ENCODE assay signal across 1 cellular context in the genomic region with DNA sequence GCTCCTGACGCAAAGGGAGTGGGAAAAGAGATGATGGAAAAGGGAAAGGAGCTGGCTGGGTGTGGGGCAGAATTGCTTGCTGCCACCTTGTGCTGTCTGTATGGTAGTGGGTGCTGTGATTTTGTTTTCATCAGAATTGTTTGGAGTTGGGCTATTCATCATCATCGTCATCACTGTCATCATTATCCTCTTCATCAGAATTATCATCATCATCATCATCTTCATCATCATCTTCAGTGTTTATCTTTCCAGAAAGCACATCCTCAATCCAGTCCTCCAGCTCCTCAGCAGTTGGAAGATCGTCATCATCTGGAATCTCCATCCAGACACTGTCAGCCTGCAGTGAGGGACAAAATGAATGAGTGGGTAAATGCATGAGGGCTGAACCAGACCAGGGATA.
TF ChIP-seq lines count a peak whose summit lies in the region.

No MANE protein-coding gene starts in this region.

TF ChIP-seq in HepG2, 621 proteins besides CTCF, POLR2A, EP300 and RAD21:
- TF ChIP-seq ZNF710 (CRISPR knock-in tag; IDR thresholded peaks at IDR 0.05; ENCODE audit: borderline replicate concordance) (no peak), CREB1 (IDR thresholded peaks at IDR 0.05) (peak; percentile 89), CREB1 (CRISPR knock-in tag; IDR thresholded peaks at IDR 0.05) (no peak)
- TF ChIP-seq, protein P1, sequence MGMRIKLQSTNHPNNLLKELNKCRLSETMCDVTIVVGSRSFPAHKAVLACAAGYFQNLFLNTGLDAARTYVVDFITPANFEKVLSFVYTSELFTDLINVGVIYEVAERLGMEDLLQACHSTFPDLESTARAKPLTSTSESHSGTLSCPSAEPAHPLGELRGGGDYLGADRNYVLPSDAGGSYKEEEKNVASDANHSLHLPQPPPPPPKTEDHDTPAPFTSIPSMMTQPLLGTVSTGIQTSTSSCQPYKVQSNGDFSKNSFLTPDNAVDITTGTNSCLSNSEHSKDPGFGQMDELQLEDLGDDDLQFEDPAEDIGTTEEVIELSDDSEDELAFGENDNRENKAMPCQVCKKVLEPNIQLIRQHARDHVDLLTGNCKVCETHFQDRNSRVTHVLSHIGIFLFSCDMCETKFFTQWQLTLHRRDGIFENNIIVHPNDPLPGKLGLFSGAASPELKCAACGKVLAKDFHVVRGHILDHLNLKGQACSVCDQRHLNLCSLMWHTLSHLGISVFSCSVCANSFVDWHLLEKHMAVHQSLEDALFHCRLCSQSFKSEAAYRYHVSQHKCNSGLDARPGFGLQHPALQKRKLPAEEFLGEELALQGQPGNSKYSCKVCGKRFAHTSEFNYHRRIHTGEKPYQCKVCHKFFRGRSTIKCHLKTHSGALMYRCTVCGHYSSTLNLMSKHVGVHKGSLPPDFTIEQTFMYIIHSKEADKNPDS (CRISPR knock-in tag; IDR thresholded peaks at IDR 0.05), result no peak
